In the genomic region with DNA sequence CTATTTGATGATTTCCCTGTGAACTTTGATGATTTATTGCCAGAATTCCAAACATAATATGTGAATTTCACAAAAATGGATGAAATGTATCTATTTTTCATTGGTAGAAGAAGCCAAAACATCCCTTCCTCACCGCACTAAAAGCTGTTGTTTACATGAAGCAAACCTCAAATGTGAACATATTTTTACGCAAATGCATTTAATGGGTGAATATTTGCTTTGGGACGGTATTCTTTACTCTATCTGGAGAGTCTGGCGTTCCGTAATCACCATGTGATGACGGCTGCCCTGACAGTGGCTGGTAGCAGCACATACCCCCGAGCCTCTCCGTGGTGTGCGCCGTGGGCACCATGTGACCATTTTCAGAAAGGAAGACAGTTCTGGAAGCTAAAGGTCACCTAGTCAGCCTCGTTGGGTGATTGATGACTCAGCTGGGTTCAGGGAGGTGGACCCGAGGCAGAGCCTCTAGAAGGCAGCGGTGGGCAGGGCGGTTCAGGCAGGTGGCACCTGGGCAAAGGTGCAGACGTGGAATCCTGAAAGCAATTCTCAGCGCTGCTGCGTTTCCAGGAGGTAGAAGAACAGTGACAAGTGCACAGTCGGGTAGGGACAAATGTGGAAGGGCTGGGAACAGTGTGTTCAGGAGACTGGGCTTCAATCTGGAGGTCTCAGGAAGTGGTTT, we compare ENCODE assay signal across 20 cellular contexts. TPM values are rescaled to one million over a fixed set of nuclear protein-coding genes. Genes with fewer than 3 reads are reported as not detected.
DNase-seq lines count a peak whose midpoint lies in the region; ATAC-seq, FAIRE-seq and TF ChIP-seq lines count a peak whose summit lies in the region.
"Had no signal": no experiment of that assay in that cellular context is flagged by ENCODE, and none has a peak within 500 bp of the region (broad histone marks: within the 10 kb centered on the region; RNA-seq: fewer than 3 reads in every experiment).

No MANE protein-coding gene starts in this region.

- DNase-seq in NCI-H69 (lab: John Stamatoyannopoulos, UW) (peak; percentile 17), colonic mucosa (peak; percentile 91), left lobe of liver (ENCODE audit: low spot score) (peak; percentile 82), small intestine (peak; percentile 99), NCI-H1048 (lab: John Stamatoyannopoulos, UW) (no peak), suprapubic skin (ENCODE audit: low spot score in 2 of 2) (no peak)
- DNase-seq: activated CD4-positive, alpha-beta T cell treated with anti-CD3 and anti-CD28 coated beads for 48 hours; AML-193; dermis blood vessel endothelial cell; EL; left lung; NCI-H345; stimulated activated naive CD4-positive, alpha-beta T cell had no signal

- peak overlapping the region; percentile 26 to 73 for H3K9ac ChIP-seq in colonic mucosa (ENCODE audit: low read depth in 2 of 2, low read length in 2 of 2)

- H3K27ac ChIP-seq in colonic mucosa (peak overlapping the region; percentile 72), small intestine (ENCODE audit: low read depth in 1 of 2, low read length in 1 of 2) (peak overlapping the region; percentile 93 to 98), suprapubic skin (no peak overlapping the region)
- H3K27ac ChIP-seq: breast epithelium, epithelial cell of prostate, left lung, upper lobe of left lung had no signal

- no peaks in the 10 kb centered on the region for H3K27me3 ChIP-seq in colonic mucosa
- no peaks in the 10 kb centered on the region for H3K27me3 ChIP-seq in small intestine (ENCODE audit: control insufficient read depth in 2 of 2, insufficient read depth in 2 of 2, low read length in 2 of 2)
- no peaks in the 10 kb centered on the region for H3K27me3 ChIP-seq in suprapubic skin
- H3K27me3 ChIP-seq: breast epithelium, left lung, upper lobe of left lung had no signal

- WGBS in small intestine, 3 donors = 17 to 62% (median 29%) methylated on average over 18 of the region's 18 CpGs
- 90% methylated on average over 18 of the region's 18 CpGs for WGBS in suprapubic skin

- H3K4me3 ChIP-seq in colonic mucosa (no peak overlapping the region), small intestine (ENCODE audit: low read depth in 1 of 2, low read length in 2 of 2) (no peak overlapping the region), suprapubic skin (no peak overlapping the region)
- H3K4me3 ChIP-seq: breast epithelium, left lung, upper lobe of left lung had no signal

- ATAC-seq in left lobe of liver = peak; percentile 74
- ATAC-seq in HG02759 (IDR thresholded peaks at IDR 0.05; ENCODE audit: unreplicated experiment) = no peak
- ATAC-seq in GM21526 (IDR thresholded peaks at IDR 0.05; ENCODE audit: low FRiP score, unreplicated experiment) = no peak
- ATAC-seq: activated T-helper 17 cell treated with anti-CD3 and anti-CD28 coated beads, Interleukin-2, amount 50 U/mL, for 72 hours; left lung had no signal

- TF ChIP-seq POLR2A in suprapubic skin (IDR thresholded peaks at IDR 0.05) = no peak

- H3K4me1 ChIP-seq in colonic mucosa (peaks cover 29% of the 10 kb centered on the region), small intestine (ENCODE audit: control insufficient read depth in 2 of 2, insufficient read depth in 1 of 2, low read depth in 1 of 2, low read length in 1 of 2) (peaks cover 2 to 5% of the 10 kb centered on the region in 2 donors), suprapubic skin (no peaks in the 10 kb centered on the region)
- H3K4me1 ChIP-seq: breast epithelium, left lung had no signal

- H3K36me3 ChIP-seq in colonic mucosa (no peaks in the 10 kb centered on the region), small intestine (ENCODE audit: control insufficient read depth in 2 of 2, insufficient read depth in 2 of 2, low read length in 2 of 2) (peaks cover 7 to 10% of the 10 kb centered on the region in 2 donors), suprapubic skin (peaks cover 24% of the 10 kb centered on the region)
- H3K36me3 ChIP-seq: breast epithelium had no signal

- TF ChIP-seq CTCF in colonic mucosa (IDR thresholded peaks at IDR 0.05) (no peak), suprapubic skin (IDR thresholded peaks at IDR 0.05) (no peak)

- no peak for FAIRE-seq in small intestine (lab: Jason Lieb, UNC)
- FAIRE-seq: TTC549 had no signal

- H3K9me3 ChIP-seq in colonic mucosa = no peaks in the 10 kb centered on the region
- H3K9me3 ChIP-seq in small intestine (ENCODE audit: control insufficient read depth, low read depth) = no peaks in the 10 kb centered on the region
- no peaks in the 10 kb centered on the region for H3K9me3 ChIP-seq in suprapubic skin
- H3K9me3 ChIP-seq: breast epithelium, left lung, upper lobe of left lung had no signal

- no peak for TF ChIP-seq EP300 in suprapubic skin (IDR thresholded peaks at IDR 0.05)

- intact Hi-C loops in colonic mucosa (cut with DNase I) = no loop called here

RNA-seq across cellular contexts. Expression of a gene that starts 45.3 kb away (rescaled TPM):
- total RNA-seq in colonic mucosa (10 to 100 TPM; 59.8 to 74.8 TPM), left lobe of liver (122 TPM), suprapubic skin (10 to 100 TPM; 18.7 to 53.8 (median 32.0) TPM)
- 10 to 100 TPM; 19.9 to 24.0 (median 21.9) TPM for polyA plus RNA-seq in small intestine

RNA-seq across cellular contexts. Expression of a gene that starts 54.5 kb away (rescaled TPM):
- total RNA-seq in colonic mucosa = 10 to 100 TPM in 1 of 2 donors, 1 to 10 TPM in 1; 5.8 to 11.2 TPM
- total RNA-seq in left lobe of liver = 5.1 TPM
- 10 to 100 TPM in 2 of 3 donors, 1 to 10 TPM in 1; 7.4 to 13.2 (median 10.7) TPM for polyA plus RNA-seq in small intestine
- total RNA-seq in suprapubic skin = 10 to 100 TPM in 2 of 4 donors, 1 to 10 TPM in 2; 3.9 to 13.4 (median 9.5) TPM

Comparison
In these comparisons a context has a peak if more than half of its experiments do, and no peak if none do; other contexts are left out.
1. DNase-seq: peak in NCI-H69 (single experiment), colonic mucosa (single experiment), left lobe of liver (single experiment) and small intestine (single experiment); none in NCI-H1048 (single experiment) and suprapubic skin (0 of 2).